Comparison of ENCODE assay signal across 8 cellular contexts in genomic region chr13:48411281-48412099, GRCh38. TPM values are rescaled to one million over a fixed set of nuclear protein-coding genes. Genes with fewer than 3 reads are reported as not detected.
DNase-seq lines count a peak whose midpoint lies in the region; ATAC-seq and TF ChIP-seq lines count a peak whose summit lies in the region.

No MANE protein-coding gene starts in this region.

- intact Hi-C loops in adrenal gland (cut with DNase I) = no loop called here

- H3K27me3 Mint-ChIP-seq in immature natural killer cell (ENCODE audit: low read depth in 3 of 3) = peaks cover 0 to 7% (median 0%) of the 10 kb centered on the region in 3 donors
- H3K27me3 Mint-ChIP-seq in stimulated activated naive CD8-positive, alpha-beta T cell treated with anti-CD3 and anti-CD28 coated beads, Interleukin-15, amount 100 ng/mL, for 72 hours = no peaks in the 10 kb centered on the region

- no peak for DNase-seq in adrenal gland
- DNase-seq in immature natural killer cell = peak in 1 of 3 donors; percentile 21
- no peak for DNase-seq in stimulated activated naive CD8-positive, alpha-beta T cell treated with anti-CD3 and anti-CD28 coated beads, Interleukin-15, amount 100 ng/mL, for 72 hours
- no peak for DNase-seq in SK-N-DZ (ENCODE audit: low spot score)

- peaks cover 0 to 18% (median 17%) of the 10 kb centered on the region in 3 donors for H3K36me3 Mint-ChIP-seq in immature natural killer cell

- peak overlapping the region; percentile 89 for H3K27ac ChIP-seq in KOPT-K1 (ENCODE audit: low read depth, low read length, poor library complexity, severe bottlenecking)
- peak overlapping the region; percentile 1 to 82 (median 68) for H3K27ac ChIP-seq in adrenal gland

- WGBS in adrenal gland, 4 donors = 5 to 15% (median 10%) methylated on average over 7 of the region's 7 CpGs

- H3K36me3 ChIP-seq in KOPT-K1 (ENCODE audit: insufficient read depth, low read length) = peaks cover 59% of the 10 kb centered on the region
- no peaks in the 10 kb centered on the region for H3K36me3 ChIP-seq in adrenal gland (replicated peaks in 1 of 2)

- peak; percentile 65 for ATAC-seq in stimulated activated naive CD8-positive, alpha-beta T cell treated with anti-CD3 and anti-CD28 coated beads, Interleukin-15, amount 100 ng/mL, for 72 hours
- ATAC-seq in HG02759 (IDR thresholded peaks at IDR 0.05; ENCODE audit: unreplicated experiment) = no peak
- ATAC-seq in GM21423 (IDR thresholded peaks at IDR 0.05; ENCODE audit: unreplicated experiment) = no peak
- ATAC-seq in GM18505 (IDR thresholded peaks at IDR 0.05; ENCODE audit: unreplicated experiment) = no peak

- H3K9me3 ChIP-seq in KOPT-K1 (ENCODE audit: insufficient read depth, low read length, poor library complexity, severe bottlenecking) (peaks cover 14% of the 10 kb centered on the region), adrenal gland (replicated peaks in 1 of 3) (peaks cover 0 to 4% (median 0%) of the 10 kb centered on the region in 3 donors)

- TF ChIP-seq POLR2A in adrenal gland (IDR thresholded peaks at IDR 0.05) = peak in 1 of 2 donors; percentile 33
- no peak for TF ChIP-seq POLR2A in GM18505 (IDR thresholded peaks at IDR 0.05; ENCODE audit: borderline replicate concordance, extremely low read depth, insufficient read depth, insufficient read length)

- peak overlapping the region in 3 of 4 donors; percentile 46 to 64 (median 49) for H3K4me3 ChIP-seq in adrenal gland

- peaks cover 47 to 86% of the 10 kb centered on the region in 2 donors for H3K4me1 Mint-ChIP-seq in immature natural killer cell
- H3K4me1 Mint-ChIP-seq in stimulated activated naive CD8-positive, alpha-beta T cell treated with anti-CD3 and anti-CD28 coated beads, Interleukin-15, amount 100 ng/mL, for 72 hours = peaks cover 29% of the 10 kb centered on the region

- H3K4me3 Mint-ChIP-seq in immature natural killer cell = peak overlapping the region; percentile 93 to 99 (median 97)
- H3K4me3 Mint-ChIP-seq in stimulated activated naive CD8-positive, alpha-beta T cell treated with anti-CD3 and anti-CD28 coated beads, Interleukin-15, amount 100 ng/mL, for 72 hours = peak overlapping the region; percentile 82 to 94

- no peak for TF ChIP-seq CTCF in adrenal gland (IDR thresholded peaks at IDR 0.05)

- no peaks in the 10 kb centered on the region for H3K27me3 ChIP-seq in adrenal gland

- H3K4me1 ChIP-seq in adrenal gland (replicated peaks in 1 of 2) = peaks cover 0 to 27% of the 10 kb centered on the region in 2 donors

- H3K27ac Mint-ChIP-seq in immature natural killer cell = peak overlapping the region; percentile 93 to 99 (median 96)
- H3K27ac Mint-ChIP-seq in stimulated activated naive CD8-positive, alpha-beta T cell treated with anti-CD3 and anti-CD28 coated beads, Interleukin-15, amount 100 ng/mL, for 72 hours = peak overlapping the region; percentile 88 to 93

- no peaks in the 10 kb centered on the region for H3K9me3 Mint-ChIP-seq in immature natural killer cell
- H3K9me3 Mint-ChIP-seq in stimulated activated naive CD8-positive, alpha-beta T cell treated with anti-CD3 and anti-CD28 coated beads, Interleukin-15, amount 100 ng/mL, for 72 hours = no peaks in the 10 kb centered on the region

RNA-seq across cellular contexts. Expression of gene LPAR6, which starts 1.4 kb away (rescaled TPM):
- total RNA-seq in adrenal gland = 10 to 100 TPM in 7 of 8 donors, 1 to 10 TPM in 1; 8.6 to 56.6 (median 29.6) TPM
- polyA plus RNA-seq in adrenal gland (10 to 100 TPM; 20.3 to 56.2 (median 55.7) TPM), immature natural killer cell (10 to 100 TPM in 2 of 3 donors, 1 to 10 TPM in 1; 9.4 to 19.3 (median 14.6) TPM)
- not detected in 2 replicates for polyA plus RNA-seq in SK-N-DZ (2014; cell fraction: cytosol; rRNA removed)
- polyA plus RNA-seq in SK-N-DZ (2014; cell fraction: nucleus; rRNA removed) = not detected in 2 replicates
